ENCODE assay signal across 25 cellular contexts in the genomic region with DNA sequence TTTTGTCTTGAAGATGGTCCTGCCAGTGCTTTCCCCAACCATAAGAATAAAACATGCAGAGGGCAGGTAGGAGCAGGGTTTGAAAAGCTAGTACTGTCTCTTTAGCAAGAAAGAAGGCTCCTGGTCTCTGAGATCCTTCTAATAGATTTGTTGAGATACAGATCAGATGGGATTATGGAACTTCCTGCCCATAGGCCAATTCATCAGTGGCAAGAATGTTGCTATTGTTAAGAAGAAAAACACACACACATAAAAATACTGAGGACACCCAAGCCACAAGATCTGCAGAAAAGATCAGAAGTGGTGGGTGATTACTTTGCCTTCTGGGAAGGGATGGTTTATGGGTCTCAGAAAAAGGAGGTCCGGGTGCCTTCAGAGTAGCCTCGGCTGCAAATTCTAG. TPM values are rescaled to one million over a fixed set of nuclear protein-coding genes. Genes with fewer than 3 reads are reported as not detected.
"Had no signal": no experiment of that assay in that cellular context is flagged by ENCODE, and none has a peak within 500 bp of the region (broad histone marks: within the 10 kb centered on the region; RNA-seq: fewer than 3 reads in every experiment).

No MANE protein-coding gene starts in this region.

- H3K27ac Mint-ChIP-seq: activated naive CD8-positive, alpha-beta T cell treated with anti-CD3 and anti-CD28 coated beads for 36 hours; activated T-helper 17 cell treated with anti-CD3 and anti-CD28 coated beads, Interleukin-2, amount 50 U/mL, for 72 hours; endodermal cell; mesothelial cell of epicardium; nephron; stimulated activated naive CD8-positive, alpha-beta T cell treated with anti-CD3 and anti-CD28 coated beads, Interleukin-15, amount 100 ng/mL, for 72 hours; T-helper 2 cell treated with Interferon-gamma antibody and Interleukin-4, amounts not matched to agents 5 μg/mL and 100 μg/mL, for 36 hours; type B pancreatic cell had no signal

- H3K9me3 ChIP-seq: lower lobe of right lung, suprapubic skin had no signal

- H3K36me3 Mint-ChIP-seq: activated naive CD8-positive, alpha-beta T cell treated with anti-CD3 and anti-CD28 coated beads for 36 hours; mesothelial cell of epicardium had no signal

- H3K4me1 Mint-ChIP-seq: activated naive CD8-positive, alpha-beta T cell treated with anti-CD3 and anti-CD28 coated beads for 36 hours; activated T-helper 17 cell treated with anti-CD3 and anti-CD28 coated beads, Interleukin-2, amount 50 U/mL, for 72 hours; nephron; stimulated activated naive CD8-positive, alpha-beta T cell treated with anti-CD3 and anti-CD28 coated beads, Interleukin-15, amount 100 ng/mL, for 72 hours had no signal

- H3K27me3 ChIP-seq: foreskin keratinocyte had no signal

- H3K36me3 ChIP-seq: lower lobe of right lung, suprapubic skin had no signal

- H3K27ac ChIP-seq: foreskin keratinocyte, lower lobe of right lung, skin epidermis, suprapubic skin had no signal

- ATAC-seq: activated T-helper 17 cell treated with anti-CD3 and anti-CD28 coated beads, Interleukin-2, amount 50 U/mL, for 72 hours; lower lobe of right lung; stimulated activated naive CD8-positive, alpha-beta T cell treated with anti-CD3 and anti-CD28 coated beads, Interleukin-15, amount 100 ng/mL, for 72 hours had no signal

- H3K4me3 Mint-ChIP-seq: activated naive CD8-positive, alpha-beta T cell treated with anti-CD3 and anti-CD28 coated beads for 36 hours; activated T-helper 17 cell treated with anti-CD3 and anti-CD28 coated beads, Interleukin-2, amount 50 U/mL, for 72 hours; brain; endodermal cell; mesothelial cell of epicardium; nephron; stimulated activated naive CD8-positive, alpha-beta T cell treated with anti-CD3 and anti-CD28 coated beads, Interleukin-15, amount 100 ng/mL, for 72 hours; T-helper 2 cell treated with Interferon-gamma antibody and Interleukin-4, amounts not matched to agents 5 μg/mL and 100 μg/mL, for 36 hours; type B pancreatic cell had no signal

- H3K9me3 Mint-ChIP-seq: activated naive CD8-positive, alpha-beta T cell treated with anti-CD3 and anti-CD28 coated beads for 36 hours; activated T-helper 17 cell treated with anti-CD3 and anti-CD28 coated beads, Interleukin-2, amount 50 U/mL, for 72 hours; brain; endodermal cell; mesothelial cell of epicardium; nephron; stimulated activated naive CD8-positive, alpha-beta T cell treated with anti-CD3 and anti-CD28 coated beads, Interleukin-15, amount 100 ng/mL, for 72 hours; T-helper 2 cell treated with Interferon-gamma antibody and Interleukin-4, amounts not matched to agents 5 μg/mL and 100 μg/mL, for 36 hours; type B pancreatic cell had no signal

- H3K4me1 ChIP-seq: lower lobe of right lung had no signal

- FAIRE-seq: colon, TTC549 had no signal

- H3K4me3 ChIP-seq: lower lobe of right lung, skin epidermis, suprapubic skin had no signal

- DNase-seq: activated CD4-positive, alpha-beta T cell treated with anti-CD3 and anti-CD28 coated beads, Interleukin-2, amount 50 U/mL, for 48 hours; activated naive CD4-positive, alpha-beta T cell; activated naive CD8-positive, alpha-beta T cell treated with anti-CD3 and anti-CD28 coated beads for 36 hours; activated T-cell treated with anti-CD3 and anti-CD28 coated beads for 4 hours; central memory CD4-positive, alpha-beta T cell; endodermal cell; glutamatergic neuron; hippocampal formation; islet precursor cell; lower lobe of right lung; posterior cingulate gyrus; stimulated activated CD4-positive, alpha-beta T cell treated with anti-CD3 and anti-CD28 coated beads, Interleukin-15, amount 100 ng/mL, for 24 hours; stimulated activated CD4-positive, alpha-beta T cell treated with anti-CD3 and anti-CD28 coated beads, Interleukin-4, amount 100 ng/mL, for 1 hour; stimulated activated naive CD8-positive, alpha-beta T cell treated with anti-CD3 and anti-CD28 coated beads, Interleukin-15, amount 100 ng/mL, for 72 hours had no signal

RNA-seq across cellular contexts. Expression of a gene that starts 59.8 kb away (rescaled TPM):
- total RNA-seq: activated T-helper 17 cell treated with anti-CD3 and anti-CD28 coated beads, Interleukin-2, amount 50 U/mL, for 72 hours had no signal
